In genomic region chr10:113521482-113521795, GRCh38 we compare ENCODE assay signal across 18 cellular contexts. TPM values are rescaled to one million over a fixed set of nuclear protein-coding genes. Genes with fewer than 3 reads are reported as not detected.
"Had no signal": no experiment of that assay in that cellular context is flagged by ENCODE, and none has a peak within 500 bp of the region (broad histone marks: within the 10 kb centered on the region; RNA-seq: fewer than 3 reads in every experiment).

No MANE protein-coding gene starts in this region.

- H3K27me3 Mint-ChIP-seq: activated naive CD4-positive, alpha-beta T cell treated with anti-CD3 and anti-CD28 coated beads, Interleukin-2, amount 10 ng/mL, durations not matched to agents 7 days and 5 days had no signal

- H3K36me3 Mint-ChIP-seq: activated naive CD4-positive, alpha-beta T cell treated with anti-CD3 and anti-CD28 coated beads, Interleukin-2, amount 10 ng/mL, durations not matched to agents 7 days and 5 days; immature natural killer cell; memory B cell; naive B cell had no signal

- H3K9me3 ChIP-seq: gastroesophageal sphincter, mucosa of descending colon, neutrophil, pancreas, tibial artery had no signal

- H3K36me3 ChIP-seq: gastroesophageal sphincter, neutrophil, pancreas, tibial artery had no signal

- H3K9me3 Mint-ChIP-seq: activated CD4-positive, alpha-beta T cell treated with anti-CD3 and anti-CD28 coated beads, Interleukin-2, amount 10 ng/mL, durations not matched to agents 7 days and 5 days; activated naive CD4-positive, alpha-beta T cell treated with anti-CD3 and anti-CD28 coated beads, Interleukin-2, amount 10 ng/mL, durations not matched to agents 7 days and 5 days; activated T-cell treated with anti-CD3 and anti-CD28 coated beads, Interleukin-2, amount 50 U/mL, for 4 hours; immature natural killer cell; memory B cell; naive B cell had no signal

- H3K27ac Mint-ChIP-seq: activated CD4-positive, alpha-beta T cell treated with anti-CD3 and anti-CD28 coated beads, Interleukin-2, amount 10 ng/mL, durations not matched to agents 7 days and 5 days; activated CD8-positive, alpha-beta T cell treated with anti-CD3 and anti-CD28 coated beads, Interleukin-2, amount 10 ng/mL, durations not matched to agents 7 days and 5 days; activated naive CD4-positive, alpha-beta T cell treated with anti-CD3 and anti-CD28 coated beads, Interleukin-2, amount 10 ng/mL, durations not matched to agents 7 days and 5 days; immature natural killer cell; memory B cell had no signal

- H3K4me1 Mint-ChIP-seq: activated CD4-positive, alpha-beta T cell treated with anti-CD3 and anti-CD28 coated beads, Interleukin-2, amount 10 ng/mL, durations not matched to agents 7 days and 5 days; activated naive CD4-positive, alpha-beta T cell treated with anti-CD3 and anti-CD28 coated beads, Interleukin-2, amount 10 ng/mL, durations not matched to agents 7 days and 5 days; immature natural killer cell; memory B cell; naive B cell had no signal

- DNase-seq: activated T-cell treated with anti-CD3 and anti-CD28 coated beads, Interleukin-2, amount 50 U/mL, for 4 hours; effector CD4-positive, alpha-beta T cell; naive B cell had no signal

- H3K4me3 Mint-ChIP-seq: activated CD4-positive, alpha-beta T cell treated with anti-CD3 and anti-CD28 coated beads, Interleukin-2, amount 10 ng/mL, durations not matched to agents 7 days and 5 days; activated CD8-positive, alpha-beta T cell treated with anti-CD3 and anti-CD28 coated beads, Interleukin-2, amount 10 ng/mL, durations not matched to agents 7 days and 5 days; activated naive CD4-positive, alpha-beta T cell treated with anti-CD3 and anti-CD28 coated beads, Interleukin-2, amount 10 ng/mL, durations not matched to agents 7 days and 5 days; activated T-cell treated with anti-CD3 and anti-CD28 coated beads, Interleukin-2, amount 50 U/mL, for 4 hours; immature natural killer cell; memory B cell; naive B cell had no signal

- H3K27ac ChIP-seq: gastroesophageal sphincter, neutrophil, pancreas, skin epidermis had no signal

- ATAC-seq: activated CD4-positive, CD25-positive, alpha-beta regulatory T cell treated with anti-CD3 and anti-CD28 coated beads, Interleukin-2, amount 50 U/mL, for 24 hours; activated CD8-positive, alpha-beta T cell treated with anti-CD3 and anti-CD28 coated beads, Interleukin-2, amount 10 ng/mL, durations not matched to agents 7 days and 5 days; stimulated activated naive CD8-positive, alpha-beta T cell treated with anti-CD3 and anti-CD28 coated beads, Interleukin-15, Interleukin-2, amounts not matched to agents 100 U/mL and 50 U/mL, for 24 hours had no signal

- H3K27me3 ChIP-seq: gastroesophageal sphincter, neutrophil, pancreas, tibial artery had no signal

- H3K4me3 ChIP-seq: gastroesophageal sphincter, mucosa of descending colon, pancreas, skin epidermis, tibial artery had no signal

RNA-seq across cellular contexts. Expression of gene HABP2, which starts 31.4 kb away (rescaled TPM):
- total RNA-seq: activated CD4-positive, alpha-beta T cell treated with anti-CD3 and anti-CD28 coated beads, Interleukin-2, amount 10 ng/mL, durations not matched to agents 7 days and 5 days; activated CD8-positive, alpha-beta T cell treated with anti-CD3 and anti-CD28 coated beads, Interleukin-2, amount 10 ng/mL, durations not matched to agents 7 days and 5 days; aorta; gastroesophageal sphincter; mucosa of descending colon; pulmonary artery endothelial cell had no signal
